In the genomic region with DNA sequence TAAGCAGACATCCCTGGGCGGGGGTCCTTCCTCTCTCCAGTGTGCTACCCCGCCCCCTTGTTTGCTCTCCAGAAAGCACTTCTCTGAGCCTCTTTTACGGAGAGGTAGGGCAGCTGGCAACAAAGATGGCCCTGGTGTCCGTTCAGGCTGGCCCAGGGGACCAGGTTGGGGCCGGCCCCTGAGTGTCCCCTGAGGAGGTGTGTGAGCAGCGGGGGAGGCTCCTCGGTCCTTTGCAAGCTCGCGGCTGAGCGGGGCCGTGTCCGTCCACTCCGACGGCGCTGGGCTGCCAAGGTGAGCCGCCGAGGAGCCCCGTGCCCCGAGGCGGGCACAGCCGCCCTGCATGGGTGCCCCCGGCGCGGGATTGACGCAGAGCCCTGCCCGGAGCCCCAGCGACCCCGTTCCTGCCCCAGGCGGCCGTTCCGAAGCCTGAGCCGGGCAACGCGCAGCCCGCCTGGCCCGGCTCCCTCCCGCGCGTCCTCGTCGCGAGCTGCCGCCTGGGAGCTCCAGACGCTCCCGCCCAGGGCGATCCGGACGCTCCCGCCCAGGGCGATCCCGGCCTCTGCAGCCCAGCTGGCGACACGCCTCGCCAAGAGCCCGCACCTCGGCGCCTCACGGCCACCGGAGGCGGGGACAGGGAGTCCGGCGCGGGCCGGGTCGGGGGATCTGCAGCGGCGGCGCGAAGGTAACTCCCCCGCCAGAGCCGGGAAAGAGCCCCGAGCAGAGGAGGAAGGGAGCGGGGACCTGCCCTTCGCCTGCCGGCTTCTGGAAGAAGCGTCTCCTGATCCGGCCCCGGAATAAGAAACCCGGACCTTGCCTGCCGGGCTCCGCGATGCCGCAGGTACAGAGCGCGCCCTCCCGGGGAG, we compare ENCODE assay signal across 9 cellular contexts. TPM values are rescaled to one million over a fixed set of nuclear protein-coding genes. Genes with fewer than 3 reads are reported as not detected.
DNase-seq lines count a peak whose midpoint lies in the region; ATAC-seq and TF ChIP-seq lines count a peak whose summit lies in the region.
"Had no signal": no experiment of that assay in that cellular context is flagged by ENCODE, and none has a peak within 500 bp of the region (broad histone marks: within the 10 kb centered on the region; RNA-seq: fewer than 3 reads in every experiment).

TSS of gene PROKR1 (plus strand) at position 569 of the 863 bp plus-strand sequence. CDS start 2,243 bp downstream, outside the sequence.

- H4K20me1 ChIP-seq in BLaER1 treated with 17β-estradiol and CSF1 and Interleukin-3, amounts not matched to agents 10 nM and 100 nM: peaks cover 0 to 10% (median 0%) of the 10 kb centered on the region in 11 experiments; a peak in 2 of 22 replicates

- H3K36me3 Mint-ChIP-seq in activated CD8-positive, alpha-beta T cell treated with anti-CD3 and anti-CD28 coated beads for 36 hours (ENCODE audit: low read depth): peaks cover 3% of the 10 kb centered on the region

- H3K4me2 ChIP-seq in BLaER1 treated with 17β-estradiol and CSF1 and Interleukin-3, amounts not matched to agents 10 nM and 100 nM: peak within 1 kb of the TSS; percentile 86 to 99 (median 96)
- H3K4me2 ChIP-seq: KMS-11 had no signal

- CTCF ChIA-PET in activated CD8-positive, alpha-beta T cell treated with anti-CD3 and anti-CD28 coated beads for 36 hours (lab: Charles Lee): no interaction called here

- TF ChIP-seq CTCF in activated CD8-positive, alpha-beta T cell treated with anti-CD3 and anti-CD28 coated beads for 36 hours (IDR thresholded peaks at IDR 0.05): no peak
- no peak for TF ChIP-seq CTCF in heart right ventricle (IDR thresholded peaks at IDR 0.05)

- H3K27ac Mint-ChIP-seq in activated CD8-positive, alpha-beta T cell treated with anti-CD3 and anti-CD28 coated beads for 36 hours: no peak within 1 kb of the TSS

- DNase-seq in HK-2 (ENCODE audit: unreplicated experiment): peak; percentile 46
- peak; percentile 18 for DNase-seq in activated CD8-positive, alpha-beta T cell treated with anti-CD3 and anti-CD28 coated beads for 36 hours
- peak in 1 of 2 donors; percentile 45 for DNase-seq in heart right ventricle
- DNase-seq in posterior cingulate gyrus: peak in 6 of 10 donors; percentile 3 to 86 (median 40)
- DNase-seq in NCI-H1048 (lab: John Stamatoyannopoulos, UW): no peak
- no peak for DNase-seq in dedifferentiated amniotic fluid mesenchymal stem cell (ENCODE audit: extremely low spot score)
- DNase-seq in inferior parietal cortex (ENCODE audit: extremely low spot score): no peak

- no peak within 1 kb of the TSS for H3K27ac ChIP-seq in BLaER1 treated with 17β-estradiol and CSF1 and Interleukin-3, amounts not matched to agents 10 nM and 100 nM
- H3K27ac ChIP-seq in heart right ventricle: no peak within 1 kb of the TSS
- H3K27ac ChIP-seq: KMS-11 had no signal

- H3K4me1 Mint-ChIP-seq in activated CD8-positive, alpha-beta T cell treated with anti-CD3 and anti-CD28 coated beads for 36 hours (ENCODE audit: low read depth): peaks cover 10% of the 10 kb centered on the region

- H3K27me3 ChIP-seq in BLaER1 treated with 17β-estradiol and CSF1 and Interleukin-3, amounts not matched to agents 10 nM and 100 nM: peaks cover 46 to 57% (median 54%) of the 10 kb centered on the region in 11 experiments
- peaks cover 3 to 97% (median 68%) of the 10 kb centered on the region in 7 donors for H3K27me3 ChIP-seq in heart right ventricle

- H3K27me3 Mint-ChIP-seq in activated CD8-positive, alpha-beta T cell treated with anti-CD3 and anti-CD28 coated beads for 36 hours: peaks cover 67% of the 10 kb centered on the region

- peaks cover 23 to 45% (median 31%) of the 10 kb centered on the region in 11 experiments for H3K9me3 ChIP-seq in BLaER1 treated with 17β-estradiol and CSF1 and Interleukin-3, amounts not matched to agents 10 nM and 100 nM (replicated peaks in 1 of 11)
- H3K9me3 ChIP-seq in heart right ventricle: peaks cover 0 to 15% (median 0%) of the 10 kb centered on the region in 11 donors

- peak within 1 kb of the TSS; percentile 22 for H3K4me3 Mint-ChIP-seq in activated CD8-positive, alpha-beta T cell treated with anti-CD3 and anti-CD28 coated beads for 36 hours

- WGBS in heart right ventricle, 2 donors: 1% methylated on average over 78 to 86 of the region's 86 CpGs

- H3K4me3 ChIP-seq in BLaER1 treated with 17β-estradiol and CSF1 and Interleukin-3, amounts not matched to agents 10 nM and 100 nM: peak within 1 kb of the TSS; percentile 58 to 74 (median 63)
- H3K4me3 ChIP-seq in heart right ventricle: peak within 1 kb of the TSS; percentile 24 to 60 (median 53)

- H3K4me1 ChIP-seq in BLaER1 treated with 17β-estradiol and CSF1 and Interleukin-3, amounts not matched to agents 10 nM and 100 nM: peaks cover 0 to 21% (median 10%) of the 10 kb centered on the region in 10 experiments; a peak in 14 of 20 replicates
- peaks cover 0 to 16% (median 10%) of the 10 kb centered on the region in 9 donors for H3K4me1 ChIP-seq in heart right ventricle

- peaks cover 5% of the 10 kb centered on the region for H3K9me3 Mint-ChIP-seq in activated CD8-positive, alpha-beta T cell treated with anti-CD3 and anti-CD28 coated beads for 36 hours

- H3K9ac ChIP-seq in BLaER1 treated with 17β-estradiol and CSF1 and Interleukin-3, amounts not matched to agents 10 nM and 100 nM: peak within 1 kb of the TSS; percentile 40 to 71 (median 66); a peak in 21 of 22 replicates
- H3K9ac ChIP-seq: KMS-11 had no signal

- no peaks in the 10 kb centered on the region for H3K36me3 ChIP-seq in BLaER1 treated with 17β-estradiol and CSF1 and Interleukin-3, amounts not matched to agents 10 nM and 100 nM
- H3K36me3 ChIP-seq in heart right ventricle: no peaks in the 10 kb centered on the region

- POLR2A ChIA-PET in activated CD8-positive, alpha-beta T cell treated with anti-CD3 and anti-CD28 coated beads for 36 hours (lab: Charles Lee): interaction anchor here (1.5 kb wide), 1 partner anchor 16 kb away, joined by 4 read pairs; no protein-coding TSS in a partner anchor

- peak; percentile 38 for ATAC-seq in activated CD8-positive, alpha-beta T cell treated with anti-CD3 and anti-CD28 coated beads for 36 hours
- peak; percentile 22 to 88 (median 72) for ATAC-seq in heart right ventricle

- intact Hi-C loops in activated CD8-positive, alpha-beta T cell treated with anti-CD3 and anti-CD28 coated beads for 36 hours (cut with micrococcal nuclease): no loop called here
- intact Hi-C loops in heart right ventricle (cut with DNase I): no loop called here
- intact Hi-C loops in posterior cingulate gyrus (cut with DNase I): no loop called here

RNA-seq across cellular contexts. Expression of gene PROKR1, which starts in this region (rescaled TPM):
- not detected for total RNA-seq in activated CD8-positive, alpha-beta T cell treated with anti-CD3 and anti-CD28 coated beads for 36 hours
- total RNA-seq in heart right ventricle: not detected
- polyA plus RNA-seq in heart right ventricle: under 1 TPM in 1 of 2 donors, not detected in 1; 0.06 TPM

Comparison
In these comparisons a context has a peak if more than half of its experiments do, and no peak if none do; other contexts are left out.
1. Peak in DNase-seq and ATAC-seq in activated CD8-positive, alpha-beta T cell treated with anti-CD3 and anti-CD28 coated beads for 36 hours; RNA of the gene not detected or under 1 TPM.
2. Peak in ATAC-seq and H3K4me3 ChIP-seq in heart right ventricle; RNA of the gene not detected or under 1 TPM.
3. DNase-seq: peak in HK-2 (single experiment) and posterior cingulate gyrus (6 of 10); none in NCI-H1048 (single experiment), dedifferentiated amniotic fluid mesenchymal stem cell (single experiment) and inferior parietal cortex (single experiment).